Comparison of ENCODE assay signal across 13 cellular contexts in the genomic region with DNA sequence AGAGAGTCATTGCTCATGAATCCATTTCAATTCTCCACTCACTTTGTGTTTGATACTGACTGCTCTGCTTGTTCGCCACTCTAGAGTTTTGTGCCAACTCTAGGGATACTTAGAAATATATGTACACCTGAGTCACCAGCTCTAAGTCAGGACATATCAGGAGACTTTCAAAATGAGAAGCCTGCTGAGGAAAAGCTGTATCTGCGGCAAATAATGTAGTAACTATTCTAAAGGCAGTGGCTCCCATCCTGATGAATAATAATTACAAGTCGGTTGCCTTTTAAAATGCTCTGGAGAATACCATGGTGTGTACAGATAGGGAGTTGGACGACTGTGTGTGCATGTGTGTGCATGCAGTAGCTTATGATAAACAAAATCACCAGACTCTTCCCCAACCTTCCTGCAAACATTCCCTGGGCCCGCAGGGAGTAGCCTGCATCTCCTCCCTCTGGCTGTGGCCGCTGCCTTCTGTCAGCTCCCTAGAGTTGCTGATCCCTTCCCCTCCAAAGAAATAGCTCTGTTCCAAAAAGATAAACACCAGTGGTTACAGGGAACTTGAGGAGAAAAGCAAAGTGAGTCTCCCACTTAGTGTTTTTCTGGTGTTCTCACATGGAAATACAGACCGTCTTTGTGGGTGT.
DNase-seq lines count a peak whose midpoint lies in the region; TF ChIP-seq lines count a peak whose summit lies in the region.
"Had no signal": no experiment of that assay in that cellular context is flagged by ENCODE, and none has a peak within 500 bp of the region (broad histone marks: within the 10 kb centered on the region; RNA-seq: fewer than 3 reads in every experiment).

No MANE protein-coding gene starts in this region.

- WGBS in mesenchymal stem cell: 67% methylated on average over 5 of the region's 7 CpGs
- 38 to 43% methylated on average over 7 of the region's 7 CpGs for WGBS in testis, 2 donors
- WGBS in sigmoid colon, 2 donors: 81 to 88% methylated on average over 7 of the region's 7 CpGs

- H3K4ac ChIP-seq in mesenchymal stem cell (ENCODE audit: low read depth in 1 of 2, low read length in 2 of 2): peak overlapping the region in 1 of 2 experiments; percentile 21

- no peak overlapping the region for H3K14ac ChIP-seq in mesenchymal stem cell (ENCODE audit: low read length in 2 of 2)

- no peak overlapping the region for H3K4me2 ChIP-seq in mesenchymal stem cell (ENCODE audit: low read length, poor library complexity, severe bottlenecking)

- DNase-seq in ascending aorta (ENCODE audit: low spot score in 2 of 2) (no peak), dorsolateral prefrontal cortex (no peak), mesenchymal stem cell (peak; percentile 14), testis (peak; percentile 26), AG20443 (ENCODE audit: low spot score) (no peak), T-helper 9 cell (no peak), sigmoid colon (no peak)
- DNase-seq: CD8-positive, alpha-beta memory T cell; MG63; NCI-H1092 treated with DMSO at 0.1 percent for 48 hours; NCI-H1694 treated with DMSO at 0.1 percent for 48 hours; NCI-H446 treated with DMSO at 0.1 percent for 48 hours; NCI-H748 treated with DMSO at 0.1 percent for 48 hours had no signal

- no peak overlapping the region for H2BK12ac ChIP-seq in mesenchymal stem cell (ENCODE audit: low read length in 2 of 2)

- H3K9ac ChIP-seq in mesenchymal stem cell (ENCODE audit: low read length): no peak overlapping the region

- no peak overlapping the region for H3K23ac ChIP-seq in mesenchymal stem cell (ENCODE audit: low read length in 2 of 2)

- H2AK5ac ChIP-seq in mesenchymal stem cell (ENCODE audit: low read length, severe bottlenecking): no peak overlapping the region

- H3K18ac ChIP-seq in mesenchymal stem cell (ENCODE audit: low read depth in 1 of 2, low read length in 2 of 2): no peak overlapping the region

- H2AFZ ChIP-seq in mesenchymal stem cell (ENCODE audit: low read depth, low read length): no peak overlapping the region

- H2BK120ac ChIP-seq in mesenchymal stem cell (ENCODE audit: low read depth, low read length): no peak overlapping the region

- H4K91ac ChIP-seq in mesenchymal stem cell (ENCODE audit: low read length): no peak overlapping the region

- peaks cover 0 to 26% of the 10 kb centered on the region in 2 donors for H3K4me1 ChIP-seq in ascending aorta
- no peaks in the 10 kb centered on the region for H3K4me1 ChIP-seq in mesenchymal stem cell (ENCODE audit: control insufficient read depth, insufficient read depth, low read depth, low read length)
- H3K4me1 ChIP-seq in testis: peaks cover 12% of the 10 kb centered on the region
- H3K4me1 ChIP-seq in sigmoid colon: no peaks in the 10 kb centered on the region

- TF ChIP-seq CTCF in ascending aorta (IDR thresholded peaks at IDR 0.05): no peak
- TF ChIP-seq CTCF in dorsolateral prefrontal cortex (IDR thresholded peaks at IDR 0.05 in 54 of 56, conservative IDR thresholded peaks at IDR 0.05 in 2 of 56; ENCODE audit: low read depth in 1 of 56, partially characterized antibody in 56 of 56): no peak
- TF ChIP-seq CTCF in testis (IDR thresholded peaks at IDR 0.05): no peak
- no peak for TF ChIP-seq CTCF in sigmoid colon (IDR thresholded peaks at IDR 0.05)

- intact Hi-C loops in ascending aorta (cut with DNase I) (loop anchor here (2.0 kb wide), 1 partner anchor 27 kb away; no protein-coding TSS in a partner anchor), dorsolateral prefrontal cortex (cut with DNase I) (no loop called here), testis (cut with DNase I; ENCODE audit: low total_unique reads) (no loop called here), sigmoid colon (cut with DNase I) (no loop called here)

- no peaks in the 10 kb centered on the region for H3K27me3 ChIP-seq in ascending aorta
- H3K27me3 ChIP-seq in dorsolateral prefrontal cortex: no peaks in the 10 kb centered on the region
- peaks cover 0 to 17% of the 10 kb centered on the region in 2 experiments for H3K27me3 ChIP-seq in mesenchymal stem cell (ENCODE audit: control insufficient read depth in 1 of 2, insufficient read depth in 1 of 2, low read length in 2 of 2)
- no peaks in the 10 kb centered on the region for H3K27me3 ChIP-seq in testis
- H3K27me3 ChIP-seq in sigmoid colon: no peaks in the 10 kb centered on the region

- H3K9me3 ChIP-seq in ascending aorta (no peaks in the 10 kb centered on the region), mesenchymal stem cell (ENCODE audit: control insufficient read depth, low read length) (no peaks in the 10 kb centered on the region), testis (no peaks in the 10 kb centered on the region), sigmoid colon (no peaks in the 10 kb centered on the region)
- H3K9me3 ChIP-seq: MG63 had no signal

- H2BK5ac ChIP-seq in mesenchymal stem cell (ENCODE audit: low read depth, low read length, poor library complexity, severe bottlenecking): no peak overlapping the region

- H2BK15ac ChIP-seq in mesenchymal stem cell (ENCODE audit: low read depth, poor library complexity, severe bottlenecking): no peak overlapping the region

- TF ChIP-seq EP300 in sigmoid colon (IDR thresholded peaks at IDR 0.05): no peak

- H3K79me1 ChIP-seq in mesenchymal stem cell (replicated peaks; ENCODE audit: low read length, poor library complexity, severe bottlenecking): no peaks in the 10 kb centered on the region

- H3K36me3 ChIP-seq in ascending aorta (peaks cover 13 to 16% of the 10 kb centered on the region in 2 donors), mesenchymal stem cell (ENCODE audit: control insufficient read depth in 1 of 2, insufficient read depth in 2 of 2, low read depth in 1 of 2, low read length in 2 of 2) (peaks cover 0 to 5% of the 10 kb centered on the region in 2 experiments), testis (ENCODE audit: low read depth, missing control alignments) (no peaks in the 10 kb centered on the region), sigmoid colon (no peaks in the 10 kb centered on the region)
- H3K36me3 ChIP-seq: MG63 had no signal

- no peak overlapping the region for H4K8ac ChIP-seq in mesenchymal stem cell (ENCODE audit: low read length)

- TF ChIP-seq POLR2A in testis (IDR thresholded peaks at IDR 0.05) (no peak), sigmoid colon (IDR thresholded peaks at IDR 0.05) (no peak)

- peak overlapping the region in 1 of 2 donors; percentile 52 for H3K27ac ChIP-seq in ascending aorta
- H3K27ac ChIP-seq in dorsolateral prefrontal cortex: peak overlapping the region in 55 of 59 donors; percentile 1 to 89 (median 74)
- no peak overlapping the region for H3K27ac ChIP-seq in mesenchymal stem cell (ENCODE audit: low read length, poor library complexity, severe bottlenecking)
- H3K27ac ChIP-seq in testis: peak overlapping the region in 1 of 2 donors; percentile 48
- H3K27ac ChIP-seq in sigmoid colon: no peak overlapping the region

- H3K4me3 ChIP-seq in ascending aorta: peak overlapping the region; percentile 15 to 36
- peak overlapping the region in 45 of 59 donors; percentile 10 to 68 (median 54) for H3K4me3 ChIP-seq in dorsolateral prefrontal cortex
- no peak overlapping the region for H3K4me3 ChIP-seq in mesenchymal stem cell (ENCODE audit: insufficient read depth in 1 of 2, low read depth in 1 of 2, low read length in 2 of 2)
- no peak overlapping the region for H3K4me3 ChIP-seq in testis
- no peak overlapping the region for H3K4me3 ChIP-seq in sigmoid colon
- H3K4me3 ChIP-seq: MG63 had no signal

Comparison
In these comparisons a context has a peak if more than half of its experiments do, and no peak if none do; other contexts are left out.
1. DNase-seq: peak in mesenchymal stem cell (single experiment) and testis (single experiment); none in ascending aorta (0 of 2), dorsolateral prefrontal cortex (0 of 10), AG20443 (single experiment), T-helper 9 cell (single experiment) and sigmoid colon (single experiment).
2. H3K27ac ChIP-seq: peak in dorsolateral prefrontal cortex (55 of 59); none in mesenchymal stem cell (single experiment) and sigmoid colon (0 of 4).
3. H3K4me3 ChIP-seq: peak in ascending aorta (2 of 2) and dorsolateral prefrontal cortex (45 of 59); none in mesenchymal stem cell (0 of 2), testis (0 of 2) and sigmoid colon (0 of 4).